In the genomic region with DNA sequence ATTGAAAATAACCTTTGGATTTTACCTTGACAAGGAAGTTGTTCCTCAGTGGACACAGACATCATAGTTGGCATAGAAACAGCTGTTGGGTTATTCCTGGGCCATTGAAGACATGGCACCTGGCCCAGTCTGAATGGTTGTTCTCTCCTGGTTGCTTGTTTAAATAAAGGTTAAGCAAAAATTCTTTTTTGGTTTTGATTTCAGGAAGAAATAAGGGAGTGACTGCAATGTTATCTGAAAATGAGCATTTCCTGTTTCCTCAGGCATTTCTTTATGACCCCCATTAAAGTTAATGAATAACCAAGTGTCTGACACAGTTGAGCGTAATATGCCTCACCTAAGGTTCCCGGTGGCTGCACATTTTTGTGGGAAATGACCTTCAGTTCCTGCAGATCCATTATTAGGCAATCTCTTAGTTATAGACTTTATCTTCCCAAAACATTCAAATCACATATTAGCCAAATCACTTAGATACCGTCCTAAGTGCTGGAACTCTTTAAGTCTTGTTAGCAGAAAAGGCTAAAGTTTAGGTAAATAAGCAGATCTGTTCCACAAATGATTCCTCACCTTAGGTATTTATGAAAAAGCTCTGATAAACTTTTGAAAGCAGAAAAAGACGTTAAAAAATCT, we compare ENCODE assay signal across 14 cellular contexts.
A peak's percentile ranks its signal among the peaks of the same experiment; 100 is the strongest.
DNase-seq lines count a peak whose midpoint lies in the region; ATAC-seq and TF ChIP-seq lines count a peak whose summit lies in the region.
"Had no signal": no experiment of that assay in that cellular context is flagged by ENCODE, and none has a peak within 500 bp of the region (broad histone marks: within the 10 kb centered on the region; RNA-seq: fewer than 3 reads in every experiment).

No MANE protein-coding gene starts in this region.

- no peaks in the 10 kb centered on the region for H3K27me3 ChIP-seq in lower lobe of right lung (ENCODE audit: low read depth)
- no peaks in the 10 kb centered on the region for H3K27me3 ChIP-seq in A673 (replicated peaks; ENCODE audit: insufficient read depth, low read depth, low read length, poor library complexity)
- H3K27me3 ChIP-seq: BLaER1 had no signal

- H3K27ac ChIP-seq in lower lobe of right lung (peak overlapping the region; percentile 72), A673 (ENCODE audit: low read depth, low read length, poor library complexity, severe bottlenecking) (no peak overlapping the region)
- H3K27ac ChIP-seq: BLaER1 had no signal

- H3K9me3 ChIP-seq in lower lobe of right lung (no peaks in the 10 kb centered on the region), A673 (ENCODE audit: low read depth, low read length, poor library complexity, severe bottlenecking) (peaks cover 4% of the 10 kb centered on the region)

- ATAC-seq in lower lobe of right lung (peak; percentile 87 to 90), HG03280 (IDR thresholded peaks at IDR 0.05; ENCODE audit: unreplicated experiment) (no peak), HG02973 (IDR thresholded peaks at IDR 0.05; ENCODE audit: unreplicated experiment) (no peak), GM18907 (IDR thresholded peaks at IDR 0.05; ENCODE audit: unreplicated experiment) (no peak)

- CTCF ChIA-PET in A673 (lab: Charles Lee): no interaction called here

- intact Hi-C loops in lower lobe of right lung (cut with DNase I): no loop called here
- intact Hi-C loops in A673 (cut with micrococcal nuclease; ENCODE audit: unreplicated experiment): no loop called here

- DNase-seq in ACHN (peak; percentile 31), M059J (ENCODE audit: low read depth) (peak; percentile 37), cerebellum (ENCODE audit: low spot score) (peak; percentile 7), lower lobe of right lung (peak; percentile 84), A673 (ENCODE audit: low spot score) (no peak)
- DNase-seq: activated CD4-positive, alpha-beta T cell treated with anti-CD3 and anti-CD28 coated beads, Interleukin-2, amount 50 U/mL, for 48 hours; activated naive CD4-positive, alpha-beta T cell treated with anti-CD3 and anti-CD28 coated beads, Interleukin-2, amount 50 U/mL, for 16 hours; H9; NCI-H524; stimulated activated CD4-positive, alpha-beta T cell treated with anti-CD3 and anti-CD28 coated beads, Interleukin-4, amount 100 ng/mL, for 1 hour had no signal

- in situ Hi-C loops in ACHN (cut with HindIII; ENCODE audit: low pct_ligation_motif_present, low pct_unique_long_range_greater_than_20kb, low sequenced_read_pairs): no loop called here

- BruUV-seq in A673 (replicated peaks; lab: Mats Ljungman, UMichigan): no TSS peak

- no peaks in the 10 kb centered on the region for H3K4me1 ChIP-seq in lower lobe of right lung
- H3K4me1 ChIP-seq in A673 (ENCODE audit: insufficient read depth, low read length, poor library complexity, severe bottlenecking): no peaks in the 10 kb centered on the region
- H3K4me1 ChIP-seq: BLaER1 had no signal

- no peaks in the 10 kb centered on the region for H3K36me3 ChIP-seq in lower lobe of right lung
- H3K36me3 ChIP-seq in A673 (ENCODE audit: insufficient read depth, low read length, poor library complexity, severe bottlenecking): no peaks in the 10 kb centered on the region
- H3K36me3 ChIP-seq: BLaER1 had no signal

- POLR2A ChIA-PET in A673 (lab: Charles Lee; ENCODE audit: low non-redundant PET): no interaction called here

- TF ChIP-seq CTCF in lower lobe of right lung (IDR thresholded peaks at IDR 0.05): no peak
- TF ChIP-seq CTCF in A673 (conservative IDR thresholded peaks at IDR 0.05; ENCODE audit: low read depth, low read length): no peak

- H3K4me3 ChIP-seq in lower lobe of right lung (no peak overlapping the region), A673 (ENCODE audit: low read depth, low read length, poor library complexity, severe bottlenecking) (no peak overlapping the region)
- H3K4me3 ChIP-seq: BLaER1 had no signal

Comparison
In these comparisons a context has a peak if more than half of its experiments do, and no peak if none do; other contexts are left out.
1. ATAC-seq: peak in lower lobe of right lung (2 of 2); none in HG03280 (single experiment), HG02973 (single experiment) and GM18907 (single experiment).